In genomic region chr4:75490155-75490554, GRCh38 we compare ENCODE assay signal across 11 cellular contexts. TPM values are rescaled to one million over a fixed set of nuclear protein-coding genes. Genes with fewer than 3 reads are reported as not detected.
DNase-seq lines count a peak whose midpoint lies in the region; ATAC-seq, FAIRE-seq and TF ChIP-seq lines count a peak whose summit lies in the region.
"Had no signal": no experiment of that assay in that cellular context is flagged by ENCODE, and none has a peak within 500 bp of the region (broad histone marks: within the 10 kb centered on the region; RNA-seq: fewer than 3 reads in every experiment).

No MANE protein-coding gene starts in this region.

- H3K9me2 ChIP-seq in HCT116 (ENCODE audit: insufficient read depth): no peaks in the 10 kb centered on the region

- H3K79me2 ChIP-seq in HCT116 (ENCODE audit: insufficient read depth, low read length): peaks cover 31% of the 10 kb centered on the region

- TF ChIP-seq CTCF in A673 (conservative IDR thresholded peaks at IDR 0.05; ENCODE audit: low read depth, low read length): peak; percentile 23; the same call in 1 of the 2 replicates
- peak in 2 of 3 experiments; percentile 16 to 30; a peak in 1 of 6 replicates for TF ChIP-seq CTCF in HCT116 (IDR thresholded peaks at IDR 0.05 in 2 of 3, conservative IDR thresholded peaks at IDR 0.05 in 1 of 3; ENCODE audit: borderline replicate concordance in 1 of 3, insufficient read depth in 1 of 3, low read depth in 2 of 3, low read length in 2 of 3)
- TF ChIP-seq CTCF in GM10248 (IDR thresholded peaks at IDR 0.05; ENCODE audit: control extremely low read depth, extremely low read depth, low read depth, missing control alignments): no peak

- H3K27me3 ChIP-seq in A673 (replicated peaks; ENCODE audit: insufficient read depth, low read depth, low read length, poor library complexity) (no peaks in the 10 kb centered on the region), HCT116 (ENCODE audit: insufficient read depth, low read length) (no peaks in the 10 kb centered on the region)

- POLR2A ChIA-PET in A673 (lab: Charles Lee; ENCODE audit: low non-redundant PET): no interaction called here
- POLR2A ChIA-PET in HCT116 (lab: Charles Lee): no interaction called here
- POLR2A ChIA-PET in GM10248 (lab: Yijun Ruan, JAX): no interaction called here
- POLR2A ChIA-PET in HEK293T (lab: Yijun Ruan, JAX): no interaction called here

- no peak overlapping the region for H2AFZ ChIP-seq in HCT116 (ENCODE audit: low read depth, low read length, poor library complexity, severe bottlenecking)

- H3K9ac ChIP-seq in HCT116 (ENCODE audit: low read length): no peak overlapping the region

- no peak for TF ChIP-seq POLR2A in HCT116 (IDR thresholded peaks at IDR 0.05; ENCODE audit: borderline replicate concordance, extremely low read depth, insufficient read depth, insufficient read length)

- ATAC-seq in HCT116 (no peak), HG03378 (IDR thresholded peaks at IDR 0.05; ENCODE audit: unreplicated experiment) (no peak), HG03432 (IDR thresholded peaks at IDR 0.05; ENCODE audit: unreplicated experiment) (no peak)
- ATAC-seq: left ventricle myocardium superior had no signal

- H3K36me3 ChIP-seq in A673 (ENCODE audit: insufficient read depth, low read length, poor library complexity, severe bottlenecking): peaks cover 19% of the 10 kb centered on the region
- peaks cover 12 to 16% of the 10 kb centered on the region in 2 experiments for H3K36me3 ChIP-seq in HCT116 (ENCODE audit: control insufficient read depth in 1 of 2, insufficient read depth in 2 of 2, low read length in 2 of 2)

- H4K20me1 ChIP-seq in HCT116 (ENCODE audit: insufficient read depth): no peaks in the 10 kb centered on the region

- H3K9me3 ChIP-seq in A673 (ENCODE audit: low read depth, low read length, poor library complexity, severe bottlenecking) (no peaks in the 10 kb centered on the region), HCT116 (ENCODE audit: control insufficient read depth in 1 of 2, insufficient read depth in 1 of 2, low read depth in 1 of 2, low read length in 2 of 2) (no peaks in the 10 kb centered on the region)

- FAIRE-seq in TTC549 (lab: Jason Lieb, UNC): peak; percentile 80
- FAIRE-seq: astrocyte had no signal

- H3K27ac ChIP-seq in A673 (ENCODE audit: low read depth, low read length, poor library complexity, severe bottlenecking) (no peak overlapping the region), HCT116 (ENCODE audit: low read depth, low read length) (no peak overlapping the region)

- no peak overlapping the region for H3K4me3 ChIP-seq in A673 (ENCODE audit: low read depth, low read length, poor library complexity, severe bottlenecking)
- no peak overlapping the region for H3K4me3 ChIP-seq in HCT116 (replicated peaks in 1 of 2; ENCODE audit: low read depth in 1 of 2, low read length in 2 of 2)

- H3K4me2 ChIP-seq in HCT116 (ENCODE audit: low read length): no peak overlapping the region

- intact Hi-C loops in A673 (cut with micrococcal nuclease; ENCODE audit: unreplicated experiment) (no loop called here), HCT116 (cut with micrococcal nuclease) (no loop called here)

- H3K4me1 ChIP-seq in A673 (ENCODE audit: insufficient read depth, low read length, poor library complexity, severe bottlenecking) (no peaks in the 10 kb centered on the region), HCT116 (ENCODE audit: control insufficient read depth in 1 of 2, insufficient read depth in 2 of 2, low read length in 2 of 2) (no peaks in the 10 kb centered on the region)

- BruUV-seq in A673 (replicated peaks; lab: Mats Ljungman, UMichigan): no TSS peak
- BruUV-seq in HCT116 (replicated peaks; lab: Mats Ljungman, UMichigan): no TSS peak

- RAD21 ChIA-PET in HCT116 (lab: Charles Lee; ENCODE audit: low non-redundant PET in 1 of 2, low total read pairs in 2 of 2, uncharacterized antibody in 2 of 2, unreplicated experiment in 2 of 2): no interaction called here

- peak; percentile 49 for TF ChIP-seq RAD21 in HCT116 (IDR thresholded peaks at IDR 0.05; ENCODE audit: low read depth)

- DNase-seq in A673 (ENCODE audit: low spot score): no peak
- no peak for DNase-seq in HCT116 (ENCODE audit: low read depth, low spot score)
- DNase-seq in inferior parietal cortex (ENCODE audit: extremely low spot score): peak; percentile 66
- no peak for DNase-seq in GM10248 (ENCODE audit: extremely low spot score)
- no peak for DNase-seq in HEK293T (ENCODE audit: extremely low spot score)
- DNase-seq: GDM1, left ventricle myocardium superior had no signal

- CTCF ChIA-PET in A673 (lab: Charles Lee): no interaction called here
- CTCF ChIA-PET in HCT116 (lab: Charles Lee): interaction anchor here (0.6 to 1.7 kb wide), 6 partner anchors 8 to 815 kb away, joined by 3 to 7 read pairs (median 4); partner anchors contain the start of gene PARM1
- CTCF ChIA-PET in GM10248 (lab: Yijun Ruan, JAX): interaction anchor here (1.1 to 2.1 kb wide), 3 partner anchors 9 to 557 kb away, joined by 3 to 6 read pairs (median 3); partner anchors contain the start of gene PARM1
- CTCF ChIA-PET in HEK293T (lab: Yijun Ruan, JAX): interaction anchor here (0.6 kb wide), 1 partner anchor 58 kb away, joined by 7 read pairs; no protein-coding TSS in a partner anchor

TF ChIP-seq in HCT116, 20 proteins besides CTCF, POLR2A, EP300 and RAD21 (continues in another document):
- TF ChIP-seq SP1 (IDR thresholded peaks at IDR 0.05; ENCODE audit: low read depth) (no peak), TCF7L2 (IDR thresholded peaks at IDR 0.05; ENCODE audit: borderline replicate concordance, extremely low read depth, insufficient read depth, insufficient read length) (no peak), CBX3 (IDR thresholded peaks at IDR 0.05; ENCODE audit: low read depth) (no peak), YY1 (IDR thresholded peaks at IDR 0.05; ENCODE audit: extremely low read depth, insufficient replicate concordance, low read depth, low read length) (no peak), ZBTB33 (IDR thresholded peaks at IDR 0.05; ENCODE audit: extremely low read depth, insufficient replicate concordance, low read length) (no peak), MAX (IDR thresholded peaks at IDR 0.05) (no peak), ZFX (IDR thresholded peaks at IDR 0.05) (no peak), JUND (IDR thresholded peaks at IDR 0.05) (no peak), SIN3A (IDR thresholded peaks at IDR 0.05; ENCODE audit: low read depth) (no peak), EZH2 (IDR thresholded peaks at IDR 0.05) (no peak)

TF ChIP-seq in HEK293T, 16 proteins besides CTCF, POLR2A, EP300 and RAD21:
- TF ChIP-seq NFRKB (IDR thresholded peaks at IDR 0.05) (no peak), BHLHE40 (IDR thresholded peaks at IDR 0.05; ENCODE audit: borderline replicate concordance) (no peak), FOXA1 (IDR thresholded peaks at IDR 0.05) (no peak), ELF4 (IDR thresholded peaks at IDR 0.05) (no peak), CTBP1 (IDR thresholded peaks at IDR 0.05; ENCODE audit: borderline replicate concordance) (no peak), PKNOX1 (IDR thresholded peaks at IDR 0.05) (no peak), L3MBTL2 (conservative IDR thresholded peaks at IDR 0.05) (no peak), ZNF384 (IDR thresholded peaks at IDR 0.05) (no peak), FOXK2 (IDR thresholded peaks at IDR 0.05) (no peak), FOXM1 (IDR thresholded peaks at IDR 0.05; ENCODE audit: borderline replicate concordance) (no peak), TARDBP (IDR thresholded peaks at IDR 0.05) (no peak), ARNT (IDR thresholded peaks at IDR 0.05) (no peak)
TF ChIP-seq in HEK293T: peak in this region for 0.

RNA-seq across cellular contexts. Expression of gene RCHY1, which starts 24.0 kb away (rescaled TPM):
- total RNA-seq in A673 (2021) (24.2 and 36.0 TPM in 2 replicates), HCT116 (2021; ENCODE audit: unreplicated experiment) (33.4 TPM)
- polyA plus RNA-seq in HCT116 (2012): 34.1 and 43.3 TPM in 2 replicates

RNA-seq across cellular contexts. Expression of gene THAP6, which starts 24.1 kb away (rescaled TPM):
- total RNA-seq in A673 (2021) (11.4 and 13.7 TPM in 2 replicates), HCT116 (2021; ENCODE audit: unreplicated experiment) (25.5 TPM)
- 7.0 and 9.4 TPM in 2 replicates for polyA plus RNA-seq in HCT116 (2012)
